Comparison of ENCODE assay signal across 1 cellular context in genomic region chr2:127807678-127808353, GRCh38.
TF ChIP-seq lines count a peak whose summit lies in the region.

No MANE protein-coding gene starts in this region.

TF ChIP-seq in IMR-90, 13 proteins besides CTCF, POLR2A, EP300 and RAD21:
- TF ChIP-seq MAZ (IDR thresholded peaks at IDR 0.05; ENCODE audit: borderline replicate concordance, low read depth, low read length) (no peak), MAFK (IDR thresholded peaks at IDR 0.05; ENCODE audit: low read depth, low read length) (no peak)
TF ChIP-seq in IMR-90: peak in this region for 0.
